In genomic region chr4:183118141-183118540, GRCh38 we compare ENCODE assay signal across 19 cellular contexts. TPM values are rescaled to one million over a fixed set of nuclear protein-coding genes. Genes with fewer than 3 reads are reported as not detected.
DNase-seq lines count a peak whose midpoint lies in the region; ATAC-seq and TF ChIP-seq lines count a peak whose summit lies in the region.
"Had no signal": no experiment of that assay in that cellular context is flagged by ENCODE, and none has a peak within 500 bp of the region (broad histone marks: within the 10 kb centered on the region; RNA-seq: fewer than 3 reads in every experiment).

No MANE protein-coding gene starts in this region.

- intact Hi-C loops in Panc1 (cut with micrococcal nuclease; ENCODE audit: unreplicated experiment): no loop called here

- H3K4me3 ChIP-seq in Panc1 (ENCODE audit: low read depth in 2 of 2, low read length in 2 of 2) (no peak overlapping the region), endodermal cell (ENCODE audit: low read length) (peak overlapping the region; percentile 53), neuronal stem cell (ENCODE audit: low read length in 2 of 2) (no peak overlapping the region), H7 (ENCODE audit: insufficient read depth, low read depth, low read length) (no peak overlapping the region)
- H3K4me3 ChIP-seq: ovary had no signal

- H3K9me3 Mint-ChIP-seq in endodermal cell: no peaks in the 10 kb centered on the region
- H3K9me3 Mint-ChIP-seq: activated CD4-positive, alpha-beta T cell treated with anti-CD3 and anti-CD28 coated beads, Interleukin-2, amount 10 ng/mL, durations not matched to agents 7 days and 5 days; activated naive CD4-positive, alpha-beta T cell treated with anti-CD3 and anti-CD28 coated beads, Interleukin-2, amount 50 U/mL, for 24 hours had no signal

- no peak overlapping the region for H4K8ac ChIP-seq in neuronal stem cell (ENCODE audit: low read depth, low read length)

- H3K23ac ChIP-seq in neuronal stem cell (ENCODE audit: low read depth, low read length, poor library complexity): no peak overlapping the region

- H3K9me3 ChIP-seq in Panc1 (ENCODE audit: control insufficient read depth, insufficient read depth, low read depth, low read length) (no peaks in the 10 kb centered on the region), endodermal cell (ENCODE audit: control insufficient read depth, low read length) (no peaks in the 10 kb centered on the region), neuronal stem cell (replicated peaks in 1 of 2; ENCODE audit: control insufficient read depth in 2 of 2, insufficient read depth in 1 of 2, low read depth in 1 of 2, low read length in 2 of 2) (peaks cover 0 to 3% of the 10 kb centered on the region in 2 donors)
- H3K9me3 ChIP-seq: ovary had no signal

- no peak overlapping the region for H3K4me2 ChIP-seq in neuronal stem cell (ENCODE audit: insufficient read depth, low read length, poor library complexity, severe bottlenecking)

- H3K4me1 ChIP-seq in Panc1 (ENCODE audit: control insufficient read depth, insufficient read depth, low read length) (peaks cover 44% of the 10 kb centered on the region), endodermal cell (ENCODE audit: control insufficient read depth, insufficient read depth, low read length) (peaks cover 15% of the 10 kb centered on the region), neuronal stem cell (ENCODE audit: control insufficient read depth in 2 of 2, insufficient read depth in 1 of 2, low read depth in 1 of 2, low read length in 2 of 2) (peaks cover 5 to 9% of the 10 kb centered on the region in 2 donors)

- CTCF ChIA-PET in Panc1 (lab: Charles Lee): no interaction called here

- BruUV-seq in Panc1 (replicated peaks; lab: Mats Ljungman, UMichigan): no TSS peak

- WGBS in endodermal cell (ENCODE audit: insufficient coverage in 1 of 2, insufficient read length in 1 of 2), 2 experiments: 88% methylated on average over 2 of the region's 2 CpGs; no CpG with 5 or more reads in 1 of the 2 experiments
- no CpG with 5 or more reads among the region's 2 CpGs for WGBS in neuronal stem cell (ENCODE audit: extremely low coverage in 2 of 2, insufficient read length in 2 of 2, insufficient replicate concordance in 1 of 2), 2 donors

- peaks cover 41% of the 10 kb centered on the region for H3K4me1 Mint-ChIP-seq in endodermal cell
- H3K4me1 Mint-ChIP-seq: activated CD4-positive, alpha-beta T cell treated with anti-CD3 and anti-CD28 coated beads, Interleukin-2, amount 10 ng/mL, durations not matched to agents 7 days and 5 days had no signal

- no peak overlapping the region for H2BK15ac ChIP-seq in neuronal stem cell (ENCODE audit: low read length)

- TF ChIP-seq CTCF in Panc1 (IDR thresholded peaks at IDR 0.05) (no peak), endodermal cell (conservative IDR thresholded peaks at IDR 0.05) (no peak)

- H3K4me3 Mint-ChIP-seq in endodermal cell: no peak overlapping the region
- H3K4me3 Mint-ChIP-seq: activated CD4-positive, alpha-beta T cell treated with anti-CD3 and anti-CD28 coated beads, Interleukin-2, amount 10 ng/mL, durations not matched to agents 7 days and 5 days; activated naive CD4-positive, alpha-beta T cell treated with anti-CD3 and anti-CD28 coated beads, Interleukin-2, amount 50 U/mL, for 24 hours had no signal

- in situ Hi-C loops in Caki2 (cut with HindIII; ENCODE audit: low pct_unique_long_range_greater_than_20kb, low sequenced_read_pairs): no loop called here
- in situ Hi-C loops in Panc1 (cut with HindIII; ENCODE audit: low pct_unique_long_range_greater_than_20kb, low sequenced_read_pairs): no loop called here

- H3K4ac ChIP-seq in neuronal stem cell (ENCODE audit: low read length): no peak overlapping the region

- H3K36me3 ChIP-seq in Panc1 (ENCODE audit: control insufficient read depth, insufficient read depth, low read length) (no peaks in the 10 kb centered on the region), endodermal cell (ENCODE audit: control insufficient read depth, insufficient read depth, low read length) (peaks cover 4% of the 10 kb centered on the region), neuronal stem cell (replicated peaks in 1 of 2; ENCODE audit: control insufficient read depth in 2 of 2, insufficient read depth in 2 of 2, low read length in 2 of 2) (peaks cover 0 to 1% of the 10 kb centered on the region in 2 donors), H7 (replicated peaks; ENCODE audit: control insufficient read depth, insufficient read depth, low read length) (no peaks in the 10 kb centered on the region)
- H3K36me3 ChIP-seq: ovary had no signal

- H2BK5ac ChIP-seq in neuronal stem cell (ENCODE audit: low read length): no peak overlapping the region

- no peak overlapping the region for H2BK12ac ChIP-seq in neuronal stem cell (ENCODE audit: low read length)

- no peaks in the 10 kb centered on the region for H3K27me3 Mint-ChIP-seq in endodermal cell (ENCODE audit: insufficient read depth)
- H3K27me3 Mint-ChIP-seq: activated CD4-positive, alpha-beta T cell treated with anti-CD3 and anti-CD28 coated beads, Interleukin-2, amount 10 ng/mL, durations not matched to agents 7 days and 5 days; activated naive CD4-positive, alpha-beta T cell treated with anti-CD3 and anti-CD28 coated beads, Interleukin-2, amount 50 U/mL, for 24 hours had no signal

- no peaks in the 10 kb centered on the region for H3K36me3 Mint-ChIP-seq in endodermal cell (ENCODE audit: low read depth)
- H3K36me3 Mint-ChIP-seq: activated naive CD4-positive, alpha-beta T cell treated with anti-CD3 and anti-CD28 coated beads, Interleukin-2, amount 50 U/mL, for 24 hours had no signal

- H3K27me3 ChIP-seq in Panc1 (ENCODE audit: control insufficient read depth, insufficient read depth, low read length) (no peaks in the 10 kb centered on the region), endodermal cell (ENCODE audit: control insufficient read depth, insufficient read depth, low read length, poor library complexity, severe bottlenecking) (no peaks in the 10 kb centered on the region), neuronal stem cell (ENCODE audit: control insufficient read depth in 3 of 3, insufficient read depth in 3 of 3, low read depth in 1 of 3, low read length in 3 of 3) (no peaks in the 10 kb centered on the region), H7 (ENCODE audit: control insufficient read depth, insufficient read depth, low read length) (no peaks in the 10 kb centered on the region)
- H3K27me3 ChIP-seq: ovary had no signal

- H4K91ac ChIP-seq in neuronal stem cell (ENCODE audit: low read depth, low read length, poor library complexity): no peak overlapping the region

- peak overlapping the region; percentile 61 for H2AFZ ChIP-seq in neuronal stem cell (ENCODE audit: low read length)

- H2AK5ac ChIP-seq in neuronal stem cell (ENCODE audit: low read depth, low read length): no peak overlapping the region

- H3K79me1 ChIP-seq in neuronal stem cell (ENCODE audit: low read depth, low read length): peaks cover 6% of the 10 kb centered on the region

- peak overlapping the region; percentile 75 for H3K27ac ChIP-seq in Panc1 (ENCODE audit: low read length)
- H3K27ac ChIP-seq in endodermal cell (ENCODE audit: low read depth, low read length): peak overlapping the region; percentile 94
- peak overlapping the region; percentile 76 for H3K27ac ChIP-seq in neuronal stem cell (replicated peaks; ENCODE audit: low read length)
- H3K27ac ChIP-seq: ovary had no signal

- H3K14ac ChIP-seq in neuronal stem cell (ENCODE audit: low read length): no peak overlapping the region

- no peak overlapping the region for H3K18ac ChIP-seq in neuronal stem cell (ENCODE audit: low read length)

- H3K27ac Mint-ChIP-seq in endodermal cell: peak overlapping the region; percentile 94
- H3K27ac Mint-ChIP-seq: activated CD4-positive, alpha-beta T cell treated with anti-CD3 and anti-CD28 coated beads, Interleukin-2, amount 10 ng/mL, durations not matched to agents 7 days and 5 days; activated naive CD4-positive, alpha-beta T cell treated with anti-CD3 and anti-CD28 coated beads, Interleukin-2, amount 50 U/mL, for 24 hours had no signal

- no peak overlapping the region for H2BK120ac ChIP-seq in neuronal stem cell (ENCODE audit: low read depth, low read length)

- DNase-seq in Caki2 (ENCODE audit: low read depth) (peak; percentile 21), Panc1 (ENCODE audit: low read depth, low spot score) (no peak), endodermal cell (no peak), neuronal stem cell (ENCODE audit: low spot score) (no peak), H7 (no peak), NCI-H446 (lab: John Stamatoyannopoulos, UW) (no peak), GM19240 (ENCODE audit: insufficient read length, low spot score) (no peak), NCI-H1092 (lab: John Stamatoyannopoulos, UW) (no peak)
- DNase-seq: activated CD4-positive, alpha-beta T cell treated with anti-CD3 and anti-CD28 coated beads, Interleukin-2, amount 10 ng/mL, durations not matched to agents 7 days and 5 days; activated T-cell treated with anti-CD3 and anti-CD28 coated beads for 4 hours; GDM1; KG1; midbrain; NCI-H2171 treated with DMSO at 0.1 percent for 48 hours; ovary; SHP77; stimulated activated naive CD4-positive, alpha-beta T cell treated with Interleukin-2 at 50 U/mL for 16 hours; T1000 had no signal

- H3K9ac ChIP-seq in endodermal cell (ENCODE audit: extremely low read depth, low read length, poor library complexity, severe bottlenecking) (peak overlapping the region; percentile 65), neuronal stem cell (ENCODE audit: low read depth, low read length, poor library complexity) (no peak overlapping the region)

- ATAC-seq in Panc1: no peak

- POLR2A ChIA-PET in Panc1 (lab: Charles Lee): interaction anchor here (0.6 kb wide), 1 partner anchor 78 kb away, joined by 3 read pairs; no protein-coding TSS in a partner anchor

RNA-seq across cellular contexts. Expression of gene WWC2, which starts 19.1 kb away (rescaled TPM):
- 4.9 and 8.3 TPM in 2 replicates for total RNA-seq in Caki2 (2014; rRNA removed; shearing (Covaris generic); ENCODE audit: low replicate concordance)
- total RNA-seq in Panc1 (2021; ENCODE audit: unreplicated experiment) (80.3 TPM), endodermal cell (100 to 1,000 TPM in 1 of 2 donors, 10 to 100 TPM in 1; 98.2 to 108 TPM)
- 30.8 TPM for polyA plus RNA-seq in Panc1 (2012; ENCODE audit: insufficient read length)
- 32.3 TPM for polyA plus RNA-seq in endodermal cell (2013, experiment 1 of 2)
- polyA plus RNA-seq in endodermal cell (2013, experiment 2 of 2): 32.7 TPM
- 24.2 TPM for polyA plus RNA-seq in neuronal stem cell (2013, experiment 1 of 2)
- 24.7 TPM for polyA plus RNA-seq in neuronal stem cell (2013, experiment 2 of 2)
- 28.7 and 44.5 TPM in 2 replicates for total RNA-seq in H7 (2014; rRNA removed; shearing (Covaris generic))
